ENCODE assay signal across 8 cellular contexts in genomic region chr16:30557397-30557949, GRCh38. TPM values are rescaled to one million over a fixed set of nuclear protein-coding genes. Genes with fewer than 3 reads are reported as not detected.
DNase-seq lines count a peak whose midpoint lies in the region; TF ChIP-seq lines count a peak whose summit lies in the region.

No MANE protein-coding gene starts in this region.

- intact Hi-C loops in Calu3 (cut with micrococcal nuclease; ENCODE audit: unreplicated experiment), result no loop called here

- peak overlapping the region; percentile 83 for H3K4me2 ChIP-seq in GM23248 (ENCODE audit: unreplicated experiment)

- H3K4me3 Mint-ChIP-seq in Calu3 (ENCODE audit: low read depth, unreplicated experiment), result peak overlapping the region; percentile 90
- H3K4me3 Mint-ChIP-seq in endothelial cell (ENCODE audit: unreplicated experiment), result peak overlapping the region; percentile 88
- peak overlapping the region; percentile 90 to 94 (median 91) for H3K4me3 Mint-ChIP-seq in nephron

- H3K27me3 Mint-ChIP-seq in Calu3 (ENCODE audit: unreplicated experiment) (no peaks in the 10 kb centered on the region), endothelial cell (ENCODE audit: unreplicated experiment) (peaks cover 10% of the 10 kb centered on the region), nephron (ENCODE audit: low read depth) (no peaks in the 10 kb centered on the region)

- TF ChIP-seq CTCF in Calu3 (IDR thresholded peaks at IDR 0.05; ENCODE audit: unreplicated experiment) (no peak), endothelial cell (IDR thresholded peaks at IDR 0.05; ENCODE audit: unreplicated experiment) (no peak), nephron (IDR thresholded peaks at IDR 0.05; ENCODE audit: unreplicated experiment in 3 of 3) (no peak), GM10266 (IDR thresholded peaks at IDR 0.05; ENCODE audit: control insufficient read depth, insufficient read depth, low read depth, missing control alignments) (no peak)

- H3K27me3 ChIP-seq in GM23248 (replicated peaks; ENCODE audit: insufficient read depth) (no peaks in the 10 kb centered on the region), SJSA1 (replicated peaks) (no peaks in the 10 kb centered on the region)

- CTCF ChIA-PET in Calu3 (lab: Charles Lee), result interaction anchor here (0.6 to 1.9 kb wide), 9 partner anchors 11 to 436 kb away, joined by 3 to 23 read pairs (median 3); partner anchors contain the start of genes DCTPP1 and ZNF688

- H3K36me3 Mint-ChIP-seq in Calu3 (ENCODE audit: insufficient read depth, unreplicated experiment) (peaks cover 60% of the 10 kb centered on the region), endothelial cell (ENCODE audit: low read depth, unreplicated experiment) (peaks cover 15% of the 10 kb centered on the region), nephron (ENCODE audit: low read depth) (peaks cover 26% of the 10 kb centered on the region)

- H3K27ac Mint-ChIP-seq in Calu3 (ENCODE audit: unreplicated experiment) (peak overlapping the region; percentile 79), endothelial cell (ENCODE audit: unreplicated experiment) (peak overlapping the region; percentile 86), nephron (peak overlapping the region; percentile 74 to 93 (median 89))

- H3K9me3 Mint-ChIP-seq in Calu3 (ENCODE audit: low read depth, unreplicated experiment) (no peaks in the 10 kb centered on the region), endothelial cell (ENCODE audit: unreplicated experiment) (no peaks in the 10 kb centered on the region), nephron (no peaks in the 10 kb centered on the region)

- WGBS in GM23248 (ENCODE audit: low coverage in 1 of 2, low lambda C conversion rate in 2 of 2, missing lambda C conversion rate in 2 of 2), 2 experiments, result 10 to 13% methylated on average over 25 of the region's 25 CpGs

- peaks cover 37% of the 10 kb centered on the region for H3K79me2 ChIP-seq in GM23248 (ENCODE audit: insufficient read depth)

- DNase-seq in Calu3 (no peak), GM23248 (peak; percentile 58), SJSA1 (ENCODE audit: low read depth in 1 of 2, low spot score in 2 of 2) (no peak), endothelial cell (ENCODE audit: low spot score) (peak; percentile 17), GM10266 (ENCODE audit: extremely low spot score) (no peak), SK-N-DZ (ENCODE audit: low spot score) (no peak), mucosa of gallbladder (ENCODE audit: low spot score) (no peak)

- in situ Hi-C loops in GM23248 (cut with MboI), result no loop called here

- no peaks in the 10 kb centered on the region for H3F3A ChIP-seq in GM23248 (ENCODE audit: insufficient read depth)

- H4K20me1 ChIP-seq in GM23248 (ENCODE audit: insufficient read depth), result no peaks in the 10 kb centered on the region

- H3K4me1 ChIP-seq in GM23248 (ENCODE audit: insufficient read depth) (no peaks in the 10 kb centered on the region), SJSA1 (replicated peaks) (peaks cover 10% of the 10 kb centered on the region)

- TSS peak; percentile 32 for BruUV-seq in Calu3 (replicated peaks; lab: Mats Ljungman, UMichigan)

- H3K36me3 ChIP-seq in GM23248 (ENCODE audit: low read depth), result no peaks in the 10 kb centered on the region
- peaks cover 34% of the 10 kb centered on the region for H3K36me3 ChIP-seq in SJSA1

- H3K4me3 ChIP-seq in GM23248 (peak overlapping the region; percentile 93), SJSA1 (peak overlapping the region; percentile 75)

- H2AFZ ChIP-seq in GM23248, result peak overlapping the region; percentile 93

- H3K9me2 ChIP-seq in GM23248 (ENCODE audit: insufficient read depth), result no peaks in the 10 kb centered on the region

- H3K27ac ChIP-seq in GM23248 (peak overlapping the region; percentile 86), SJSA1 (peak overlapping the region; percentile 76)

- peak overlapping the region; percentile 96 for H3K9ac ChIP-seq in GM23248

- peaks cover 20% of the 10 kb centered on the region for H3K4me1 Mint-ChIP-seq in Calu3 (ENCODE audit: low read depth, unreplicated experiment)
- H3K4me1 Mint-ChIP-seq in endothelial cell (ENCODE audit: unreplicated experiment), result peaks cover 32% of the 10 kb centered on the region
- peaks cover 22% of the 10 kb centered on the region for H3K4me1 Mint-ChIP-seq in nephron

- H3K9me3 ChIP-seq in GM23248 (ENCODE audit: low read depth), result no peaks in the 10 kb centered on the region
- no peaks in the 10 kb centered on the region for H3K9me3 ChIP-seq in SJSA1 (replicated peaks)

RNA-seq across cellular contexts. Expression of gene ZNF764, which starts 0.7 kb away (rescaled TPM):
- total RNA-seq in Calu3 (2022), result 16.5 and 16.7 TPM in 2 replicates
- 3.0 and 8.8 TPM in 2 replicates for total RNA-seq in GM23248 (2014; rRNA removed; shearing (Covaris generic))
- polyA plus RNA-seq in GM23248 (2016; fragmentation: Nextera tagmentation; extraction: Ambion mirVana), result 3.0 TPM in 2 replicates
- 5.8 and 8.1 TPM in 2 replicates for total RNA-seq in SJSA1 (2014; rRNA removed; shearing (Covaris generic))
- total RNA-seq in endothelial cell (ENCODE audit: unreplicated experiment), result 13.8 TPM
- 18.1 and 19.4 TPM in 2 replicates for polyA plus RNA-seq in SK-N-DZ (2014; cell fraction: cytosol; rRNA removed)
- 13.6 and 21.7 TPM in 2 replicates for polyA plus RNA-seq in SK-N-DZ (2014; cell fraction: nucleus; rRNA removed)
- 12.1 TPM for total RNA-seq in mucosa of gallbladder

RNA-seq across cellular contexts. Expression of gene ZNF688, which starts 14.0 kb away (rescaled TPM):
- total RNA-seq in Calu3 (2022) (11.8 and 13.5 TPM in 2 replicates), endothelial cell (ENCODE audit: unreplicated experiment) (9.6 TPM), mucosa of gallbladder (23.5 TPM)
- total RNA-seq in GM23248 (2014; rRNA removed; shearing (Covaris generic)), result 10.4 and 33.0 TPM in 2 replicates
- 13.6 and 14.7 TPM in 2 replicates for polyA plus RNA-seq in GM23248 (2016; fragmentation: Nextera tagmentation; extraction: Ambion mirVana)
- 6.4 and 7.3 TPM in 2 replicates for total RNA-seq in SJSA1 (2014; rRNA removed; shearing (Covaris generic))
- 13.2 and 13.5 TPM in 2 replicates for polyA plus RNA-seq in SK-N-DZ (2014; cell fraction: cytosol; rRNA removed)
- polyA plus RNA-seq in SK-N-DZ (2014; cell fraction: nucleus; rRNA removed), result 18.9 and 19.3 TPM in 2 replicates

RNA-seq across cellular contexts. Expression of gene ZNF747, which starts 22.8 kb away (rescaled TPM):
- total RNA-seq in Calu3 (2022) (12.3 and 15.4 TPM in 2 replicates), endothelial cell (ENCODE audit: unreplicated experiment) (9.7 TPM), mucosa of gallbladder (11.9 TPM)
- 7.7 and 15.7 TPM in 2 replicates for total RNA-seq in GM23248 (2014; rRNA removed; shearing (Covaris generic))
- 5.4 and 6.7 TPM in 2 replicates for polyA plus RNA-seq in GM23248 (2016; fragmentation: Nextera tagmentation; extraction: Ambion mirVana)
- total RNA-seq in SJSA1 (2014; rRNA removed; shearing (Covaris generic)), result 3.6 and 5.1 TPM in 2 replicates
- polyA plus RNA-seq in SK-N-DZ (2014; cell fraction: cytosol; rRNA removed), result 16.9 and 17.1 TPM in 2 replicates
- polyA plus RNA-seq in SK-N-DZ (2014; cell fraction: nucleus; rRNA removed), result 8.8 and 9.3 TPM in 2 replicates

RNA-seq across cellular contexts. Expression of gene ZNF785, which starts 28.0 kb away (rescaled TPM):
- total RNA-seq in Calu3 (2022), result 22.2 and 22.9 TPM in 2 replicates
- total RNA-seq in GM23248 (2014; rRNA removed; shearing (Covaris generic)), result 9.0 TPM in 2 replicates
- polyA plus RNA-seq in GM23248 (2016; fragmentation: Nextera tagmentation; extraction: Ambion mirVana), result 5.4 and 6.9 TPM in 2 replicates
- 4.6 and 6.8 TPM in 2 replicates for total RNA-seq in SJSA1 (2014; rRNA removed; shearing (Covaris generic))
- total RNA-seq in endothelial cell (ENCODE audit: unreplicated experiment), result 33.5 TPM
- polyA plus RNA-seq in SK-N-DZ (2014; cell fraction: cytosol; rRNA removed), result 8.6 and 15.4 TPM in 2 replicates
- polyA plus RNA-seq in SK-N-DZ (2014; cell fraction: nucleus; rRNA removed), result 12.8 and 18.5 TPM in 2 replicates
- total RNA-seq in mucosa of gallbladder, result 24.0 TPM

RNA-seq across cellular contexts. Expression of gene ZNF768, which starts 31.1 kb away (rescaled TPM):
- total RNA-seq in Calu3 (2022), result 40.8 and 42.6 TPM in 2 replicates
- total RNA-seq in GM23248 (2014; rRNA removed; shearing (Covaris generic)), result 35.3 and 38.4 TPM in 2 replicates
- polyA plus RNA-seq in GM23248 (2016; fragmentation: Nextera tagmentation; extraction: Ambion mirVana), result 5.0 and 5.7 TPM in 2 replicates
- 35.6 and 41.1 TPM in 2 replicates for total RNA-seq in SJSA1 (2014; rRNA removed; shearing (Covaris generic))
- 31.4 TPM for total RNA-seq in endothelial cell (ENCODE audit: unreplicated experiment)
- polyA plus RNA-seq in SK-N-DZ (2014; cell fraction: cytosol; rRNA removed), result 70.5 and 90.0 TPM in 2 replicates
- polyA plus RNA-seq in SK-N-DZ (2014; cell fraction: nucleus; rRNA removed), result 52.0 and 65.3 TPM in 2 replicates
- 61.1 TPM for total RNA-seq in mucosa of gallbladder

Comparison
In these comparisons a context has a peak if more than half of its experiments do, and no peak if none do; other contexts are left out.
1. DNase-seq: peak in GM23248 (single experiment) and endothelial cell (single experiment); none in Calu3 (single experiment), SJSA1 (0 of 2), GM10266 (single experiment), SK-N-DZ (single experiment) and mucosa of gallbladder (single experiment).
2. Peak in every context shown above with its lines, with median percentiles within 50 percentile points of each other: H3K27ac Mint-ChIP-seq and H3K4me3 Mint-ChIP-seq.